Comparison of ENCODE assay signal across 9 cellular contexts in genomic region chr10:115001506-115002381, GRCh38.
DNase-seq lines count a peak whose midpoint lies in the region; ATAC-seq and TF ChIP-seq lines count a peak whose summit lies in the region.
"Had no signal": no experiment of that assay in that cellular context is flagged by ENCODE, and none has a peak within 500 bp of the region (broad histone marks: within the 10 kb centered on the region; RNA-seq: fewer than 3 reads in every experiment).

No MANE protein-coding gene starts in this region.

- H3K4me3 ChIP-seq in right atrium auricular region: peak overlapping the region in 1 of 2 donors; percentile 12
- H3K4me3 ChIP-seq in skeletal muscle satellite cell (ENCODE audit: low read length): peak overlapping the region; percentile 63
- H3K4me3 ChIP-seq: skin epidermis had no signal

- H3K4me1 ChIP-seq in right atrium auricular region (no peaks in the 10 kb centered on the region), skeletal muscle satellite cell (ENCODE audit: control insufficient read depth, insufficient read depth, low read length) (peaks cover 24% of the 10 kb centered on the region)

- no peak for TF ChIP-seq CTCF in right atrium auricular region (IDR thresholded peaks at IDR 0.05)

- intact Hi-C loops in Right ventricle myocardium inferior (cut with DNase I): no loop called here

- no peak overlapping the region for H3K27ac ChIP-seq in right atrium auricular region
- H3K27ac ChIP-seq: skin epidermis had no signal

- H3K4me2 ChIP-seq in skeletal muscle satellite cell (ENCODE audit: low read length): peak overlapping the region; percentile 79

- no peaks in the 10 kb centered on the region for H3K9me3 ChIP-seq in right atrium auricular region
- H3K9me3 ChIP-seq in skeletal muscle satellite cell (replicated peaks; ENCODE audit: low read length): no peaks in the 10 kb centered on the region

- DNase-seq in right atrium auricular region (ENCODE audit: low spot score) (peak; percentile 59), Right ventricle myocardium inferior (ENCODE audit: missing footprints) (no peak), dermis blood vessel endothelial cell (peak; percentile 30), HPDE6-E6E7 (ENCODE audit: extremely low spot score) (no peak), cerebellum (ENCODE audit: low spot score) (no peak), foreskin melanocyte (no peak)

- H3K36me3 ChIP-seq in right atrium auricular region (no peaks in the 10 kb centered on the region), skeletal muscle satellite cell (ENCODE audit: insufficient read depth, low read length) (no peaks in the 10 kb centered on the region)

- no peaks in the 10 kb centered on the region for H3K27me3 ChIP-seq in right atrium auricular region
- no peaks in the 10 kb centered on the region for H3K27me3 ChIP-seq in skeletal muscle satellite cell (ENCODE audit: control insufficient read depth, insufficient read depth, low read length)

- peak overlapping the region; percentile 24 for H3K9ac ChIP-seq in skeletal muscle satellite cell (ENCODE audit: low read depth, low read length)

- ATAC-seq in Right ventricle myocardium inferior (no peak), HG03575 (IDR thresholded peaks at IDR 0.05; ENCODE audit: extremely low read depth, insufficient number of reproducible peaks, low FRiP score, unreplicated experiment) (peak; percentile 47)

Comparison
In these comparisons a context has a peak if more than half of its experiments do, and no peak if none do; other contexts are left out.
1. DNase-seq: peak in right atrium auricular region (single experiment) and dermis blood vessel endothelial cell (single experiment); none in Right ventricle myocardium inferior (single experiment), HPDE6-E6E7 (single experiment), cerebellum (single experiment) and foreskin melanocyte (single experiment).